In genomic region chr17:50707296-50708049, GRCh38 we compare ENCODE assay signal across 8 cellular contexts. TPM values are rescaled to one million over a fixed set of nuclear protein-coding genes. Genes with fewer than 3 reads are reported as not detected.
DNase-seq lines count a peak whose midpoint lies in the region; ATAC-seq and TF ChIP-seq lines count a peak whose summit lies in the region.

Gene ANKRD40, minus strand, starts transcription at chr17:50707914. Its CDS starts 260 bp downstream, at chr17:50707654.

- no peak for TF ChIP-seq CTCF in vagina (IDR thresholded peaks at IDR 0.05)

- peak; percentile 76 for ATAC-seq in GM18505 (IDR thresholded peaks at IDR 0.05; ENCODE audit: unreplicated experiment)
- ATAC-seq in HG02970 (IDR thresholded peaks at IDR 0.05; ENCODE audit: low FRiP score, unreplicated experiment): peak; percentile 85
- ATAC-seq in right cardiac atrium: peak; percentile 86

- H3K36me3 ChIP-seq in vagina: no peaks in the 10 kb centered on the region

- intact Hi-C loops in T-helper 2 cell treated with Interferon-gamma antibody and Interleukin-4, amounts not matched to agents 100 ng/mL and 5 ng/mL, for 36 hours (cut with micrococcal nuclease): loop anchor here (1.0 to 5.0 kb wide), 5 partner anchors 12 to 446 kb away; partner anchors contain the start of genes EME1, LUC7L3, MRPL27 and NME1
- intact Hi-C loops in right cardiac atrium (cut with DNase I): no loop called here
- intact Hi-C loops in vagina (cut with DNase I): no loop called here

- TF ChIP-seq POLR2A in GM18505 (IDR thresholded peaks at IDR 0.05; ENCODE audit: borderline replicate concordance, extremely low read depth, insufficient read depth, insufficient read length) (peak; percentile 72), vagina (IDR thresholded peaks at IDR 0.05) (peak in 1 of 2 donors; percentile 67)

- peak within 1 kb of the TSS; percentile 99 for H3K27ac ChIP-seq in right cardiac atrium (ENCODE audit: low read length)
- peak within 1 kb of the TSS; percentile 90 for H3K27ac ChIP-seq in vagina

- H3K4me1 ChIP-seq in right cardiac atrium (ENCODE audit: control insufficient read depth, insufficient read depth, low read length) (peaks cover 7% of the 10 kb centered on the region), vagina (peaks cover 55% of the 10 kb centered on the region)

- WGBS in right cardiac atrium: under 1% methylated on average over 74 of the region's 74 CpGs

- H3K9me3 ChIP-seq in right cardiac atrium (ENCODE audit: control insufficient read depth, low read length) (no peaks in the 10 kb centered on the region), vagina (no peaks in the 10 kb centered on the region)

- peak within 1 kb of the TSS; percentile 78 for H3K4me3 ChIP-seq in right cardiac atrium (ENCODE audit: low read length)
- H3K4me3 ChIP-seq in vagina: peak within 1 kb of the TSS; percentile 71

- DNase-seq in NCI-H187 treated with DMSO at 0.1 percent for 48 hours (lab: John Stamatoyannopoulos, UW) (peak; percentile 58), anterior cingulate cortex (lab: John Stamatoyannopoulos, UW) (peak; percentile 40 to 94 (median 82)), right cardiac atrium (peak; percentile 87 to 95 (median 94)), putamen (ENCODE audit: low spot score) (peak; percentile 93), vagina (ENCODE audit: extremely low spot score in 2 of 2) (peak in 1 of 2 donors; percentile 91)

- H3K27me3 ChIP-seq in right cardiac atrium (ENCODE audit: control insufficient read depth, insufficient read depth) (no peaks in the 10 kb centered on the region), vagina (no peaks in the 10 kb centered on the region)

RNA-seq across cellular contexts. Expression of gene ANKRD40, which starts in this region (rescaled TPM):
- total RNA-seq in T-helper 2 cell treated with Interferon-gamma antibody and Interleukin-4, amounts not matched to agents 100 ng/mL and 5 ng/mL, for 36 hours: 35.9 and 38.4 TPM in 2 replicates
- 10 to 100 TPM; 37.1 to 43.7 (median 41.0) TPM for total RNA-seq in right cardiac atrium
- polyA plus RNA-seq in right cardiac atrium: 20.5 TPM
- 21.6 TPM for total RNA-seq in vagina
